Comparison of ENCODE assay signal across 18 cellular contexts in genomic region chr15:72967397-72967796, GRCh38.
DNase-seq lines count a peak whose midpoint lies in the region; ATAC-seq and TF ChIP-seq lines count a peak whose summit lies in the region.
"Had no signal": no experiment of that assay in that cellular context is flagged by ENCODE, and none has a peak within 500 bp of the region (broad histone marks: within the 10 kb centered on the region; RNA-seq: fewer than 3 reads in every experiment).

No MANE protein-coding gene starts in this region.

- WGBS in psoas muscle, 3 donors: 16 to 34% (median 23%) methylated on average over 3 of the region's 3 CpGs
- WGBS in neuronal stem cell (ENCODE audit: extremely low coverage in 2 of 2, insufficient read length in 2 of 2, insufficient replicate concordance in 1 of 2), 2 donors: no CpG with 5 or more reads among the region's 3 CpGs

- no peak overlapping the region for H3K9ac ChIP-seq in neuronal stem cell (ENCODE audit: low read depth, low read length, poor library complexity)
- H3K9ac ChIP-seq: BLaER1, GM23248 had no signal

- no peaks in the 10 kb centered on the region for H3K79me1 ChIP-seq in neuronal stem cell (ENCODE audit: low read depth, low read length)

- H3K9me3 ChIP-seq in psoas muscle: no peaks in the 10 kb centered on the region
- H3K9me3 ChIP-seq in neuronal stem cell (replicated peaks in 1 of 2; ENCODE audit: control insufficient read depth in 2 of 2, insufficient read depth in 1 of 2, low read depth in 1 of 2, low read length in 2 of 2): no peaks in the 10 kb centered on the region

- TF ChIP-seq CTCF in brain (conservative IDR thresholded peaks at IDR 0.05) (no peak), psoas muscle (IDR thresholded peaks at IDR 0.05) (no peak), nephron progenitor cell (IDR thresholded peaks at IDR 0.05) (no peak)

- no peak overlapping the region for H3K14ac ChIP-seq in neuronal stem cell (ENCODE audit: low read length)

- H3K27ac ChIP-seq in psoas muscle (peak overlapping the region; percentile 57), neuronal stem cell (replicated peaks; ENCODE audit: low read length) (no peak overlapping the region)
- H3K27ac ChIP-seq: BLaER1, GM23248 had no signal

- H3K9me3 Mint-ChIP-seq in brain: peaks cover 4 to 8% (median 8%) of the 10 kb centered on the region in 5 experiments
- peaks cover 33% of the 10 kb centered on the region for H3K9me3 Mint-ChIP-seq in nephron progenitor cell

- H3K4me3 Mint-ChIP-seq in brain (no peak overlapping the region), nephron progenitor cell (no peak overlapping the region)
- H3K4me3 Mint-ChIP-seq: CD8-positive, alpha-beta T cell had no signal

- H3K27me3 Mint-ChIP-seq in brain (peaks cover 5% of the 10 kb centered on the region), nephron progenitor cell (ENCODE audit: low read depth, poor library complexity) (no peaks in the 10 kb centered on the region)

- no peak overlapping the region for H3K4me3 ChIP-seq in psoas muscle
- H3K4me3 ChIP-seq in neuronal stem cell (ENCODE audit: low read length in 2 of 2): no peak overlapping the region
- H3K4me3 ChIP-seq: BLaER1, GM23248, HAP-1 had no signal

- no peak overlapping the region for H2BK120ac ChIP-seq in neuronal stem cell (ENCODE audit: low read depth, low read length)

- H3K4me1 Mint-ChIP-seq in brain (peaks cover 49% of the 10 kb centered on the region), nephron progenitor cell (peaks cover 75% of the 10 kb centered on the region)

- no peak overlapping the region for H2BK5ac ChIP-seq in neuronal stem cell (ENCODE audit: low read length)

- no peak overlapping the region for H3K18ac ChIP-seq in neuronal stem cell (ENCODE audit: low read length)

- H3K27ac Mint-ChIP-seq in brain (peak overlapping the region in 3 of 5 experiments; percentile 55 to 75 (median 68)), nephron progenitor cell (no peak overlapping the region)
- H3K27ac Mint-ChIP-seq: CD8-positive, alpha-beta T cell had no signal

- H3K4me1 ChIP-seq in psoas muscle: peaks cover 47% of the 10 kb centered on the region
- peaks cover 0 to 2% of the 10 kb centered on the region in 2 donors for H3K4me1 ChIP-seq in neuronal stem cell (ENCODE audit: control insufficient read depth in 2 of 2, insufficient read depth in 1 of 2, low read depth in 1 of 2, low read length in 2 of 2)
- H3K4me1 ChIP-seq: BLaER1, HAP-1 had no signal

- H2AK5ac ChIP-seq in neuronal stem cell (ENCODE audit: low read depth, low read length): no peak overlapping the region

- no peaks in the 10 kb centered on the region for H3K27me3 ChIP-seq in psoas muscle (ENCODE audit: insufficient read depth in 3 of 3, low read length in 2 of 3)
- peaks cover 0 to 5% (median 0%) of the 10 kb centered on the region in 3 experiments for H3K27me3 ChIP-seq in neuronal stem cell (ENCODE audit: control insufficient read depth in 3 of 3, insufficient read depth in 3 of 3, low read depth in 1 of 3, low read length in 3 of 3)
- H3K27me3 ChIP-seq: BLaER1 had no signal

- H3K36me3 ChIP-seq in psoas muscle (ENCODE audit: insufficient read depth in 1 of 2, low read depth in 1 of 2) (no peaks in the 10 kb centered on the region), neuronal stem cell (replicated peaks in 1 of 2; ENCODE audit: control insufficient read depth in 2 of 2, insufficient read depth in 2 of 2, low read length in 2 of 2) (no peaks in the 10 kb centered on the region)
- H3K36me3 ChIP-seq: BLaER1, HAP-1 had no signal

- no peak overlapping the region for H3K4me2 ChIP-seq in neuronal stem cell (ENCODE audit: insufficient read depth, low read length, poor library complexity, severe bottlenecking)
- H3K4me2 ChIP-seq: BLaER1 had no signal

- H2BK12ac ChIP-seq in neuronal stem cell (ENCODE audit: low read length): no peak overlapping the region

- peak; percentile 46 for DNase-seq in NK-92 treated with Interleukin-12 subunit alpha and Interleukin-12 subunit beta, amount 100 ng/mL, for 24 hours (lab: John Stamatoyannopoulos, UW)
- no peak for DNase-seq in NK-92 (lab: John Stamatoyannopoulos, UW; ENCODE audit: unreplicated experiment)
- peak; percentile 76 for DNase-seq in left kidney (ENCODE audit: low read depth, low spot score)
- no peak for DNase-seq in psoas muscle
- no peak for DNase-seq in nephron progenitor cell
- no peak for DNase-seq in neuronal stem cell (ENCODE audit: low spot score)
- DNase-seq: Calu3, GF-D8, GM23248, NCI-H1092 treated with DMSO at 0.1 percent for 48 hours, NCI-H2081, NCI-H2227 treated with DMSO at 0.1 percent for 48 hours, NCI-H524 had no signal

- H3K36me3 Mint-ChIP-seq in brain (no peaks in the 10 kb centered on the region), nephron progenitor cell (ENCODE audit: low read depth) (peaks cover 13% of the 10 kb centered on the region)
- H3K36me3 Mint-ChIP-seq: CD8-positive, alpha-beta T cell had no signal

- intact Hi-C loops in psoas muscle (cut with DNase I): loop anchor here in 1 of 2 donors (5.0 kb wide), 1 partner anchor 85 kb away; the partner anchor contains the start of gene NEO1

- H3K4ac ChIP-seq in neuronal stem cell (ENCODE audit: low read length): no peak overlapping the region

- no peak overlapping the region for H4K91ac ChIP-seq in neuronal stem cell (ENCODE audit: low read depth, low read length, poor library complexity)

- no peak overlapping the region for H2AFZ ChIP-seq in neuronal stem cell (ENCODE audit: low read length)
- H2AFZ ChIP-seq: GM23248 had no signal

- H2BK15ac ChIP-seq in neuronal stem cell (ENCODE audit: low read length): no peak overlapping the region

- no peak overlapping the region for H3K23ac ChIP-seq in neuronal stem cell (ENCODE audit: low read depth, low read length, poor library complexity)

- H4K8ac ChIP-seq in neuronal stem cell (ENCODE audit: low read depth, low read length): no peak overlapping the region

- ATAC-seq in psoas muscle: peak in 3 of 4 donors; percentile 31 to 42 (median 34)
- no peak for ATAC-seq in GM19035 (IDR thresholded peaks at IDR 0.05; ENCODE audit: unreplicated experiment)
- ATAC-seq: CD8-positive, alpha-beta T cell had no signal

Comparison
In these comparisons a context has a peak if more than half of its experiments do, and no peak if none do; other contexts are left out.
1. DNase-seq: peak in NK-92 treated with Interleukin-12 subunit alpha and Interleukin-12 subunit beta, amount 100 ng/mL, for 24 hours (single experiment) and left kidney (single experiment); none in NK-92 (single experiment), psoas muscle (0 of 2), nephron progenitor cell (single experiment) and neuronal stem cell (single experiment).